8 cellular contexts compared by ENCODE assay signal in the genomic region with DNA sequence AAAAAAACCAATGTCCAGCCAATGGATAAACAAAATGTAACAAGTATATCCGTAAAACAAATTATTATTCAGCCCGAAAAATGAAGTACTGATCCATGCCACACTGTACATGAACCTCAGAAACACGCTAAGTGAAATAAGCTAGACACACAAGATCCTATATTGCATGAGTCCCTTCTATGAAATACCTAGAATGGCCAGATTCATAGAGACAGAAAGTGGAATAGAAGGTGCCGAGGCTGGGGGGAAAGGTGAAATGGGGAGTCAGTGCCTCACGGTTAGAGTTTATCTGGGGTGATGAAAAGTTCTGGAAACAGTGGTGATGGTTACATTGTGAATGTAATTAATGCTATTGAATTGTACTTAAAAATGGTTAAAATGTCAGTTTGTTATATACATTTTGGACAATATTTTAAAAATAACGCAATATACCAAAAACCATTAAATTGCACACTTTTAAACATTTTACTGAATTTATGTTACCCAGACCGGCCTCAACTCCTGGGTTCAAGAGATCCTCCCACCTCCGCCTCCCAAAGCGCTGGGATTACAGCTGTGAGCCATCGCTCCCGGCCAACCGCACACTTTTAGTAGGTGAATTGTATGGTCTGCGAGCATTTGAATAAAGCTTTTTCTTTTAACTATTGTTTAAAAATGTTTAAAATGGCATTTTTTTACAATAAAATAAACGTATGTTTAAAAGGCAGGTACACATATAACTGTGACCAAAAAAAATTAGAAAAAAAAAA. TPM values are rescaled to one million over a fixed set of nuclear protein-coding genes. Genes with fewer than 3 reads are reported as not detected.
DNase-seq lines count a peak whose midpoint lies in the region; ATAC-seq, FAIRE-seq and TF ChIP-seq lines count a peak whose summit lies in the region.

No MANE protein-coding gene starts in this region.

- H3K36me3 Mint-ChIP-seq in glutamatergic neuron (ENCODE audit: unreplicated experiment) = peaks cover 2% of the 10 kb centered on the region

- H3K27ac Mint-ChIP-seq in glutamatergic neuron (ENCODE audit: unreplicated experiment) = peak overlapping the region; percentile 88

- H3K4me1 Mint-ChIP-seq in glutamatergic neuron (ENCODE audit: low read depth, unreplicated experiment) = peaks cover 6% of the 10 kb centered on the region

- peaks cover 14% of the 10 kb centered on the region for H3K9me3 Mint-ChIP-seq in glutamatergic neuron (ENCODE audit: unreplicated experiment)

- H3K27me3 ChIP-seq in WERI-Rb-1 (ENCODE audit: insufficient read depth, low read depth, severe bottlenecking) = no peaks in the 10 kb centered on the region
- H3K27me3 ChIP-seq in smooth muscle cell (ENCODE audit: low read depth) = no peaks in the 10 kb centered on the region

- H3K36me3 ChIP-seq in WERI-Rb-1 = peaks cover 3% of the 10 kb centered on the region; the same call in 1 of the 2 replicates
- no peaks in the 10 kb centered on the region for H3K36me3 ChIP-seq in smooth muscle cell (ENCODE audit: low read depth)

- H3F3A ChIP-seq in smooth muscle cell (ENCODE audit: low read depth) = peaks cover 6% of the 10 kb centered on the region

- peak overlapping the region; percentile 96 for H3K4me3 Mint-ChIP-seq in glutamatergic neuron (ENCODE audit: unreplicated experiment)

- no peak for FAIRE-seq in RCC 7860 (lab: Jason Lieb, UNC)

- WGBS in smooth muscle cell (ENCODE audit: low lambda C conversion rate) = 7% methylated on average over 14 of the region's 14 CpGs

- no peaks in the 10 kb centered on the region for H3K9me3 ChIP-seq in WERI-Rb-1 (ENCODE audit: severe bottlenecking)
- no peaks in the 10 kb centered on the region for H3K9me3 ChIP-seq in smooth muscle cell (replicated peaks; ENCODE audit: low read depth)

- H3K4me3 ChIP-seq in AG10803 (ENCODE audit: low read length) (peak overlapping the region; percentile 94), WERI-Rb-1 (ENCODE audit: low read depth, low read length) (peak overlapping the region; percentile 90), smooth muscle cell (peak overlapping the region; percentile 77)

- H2AFZ ChIP-seq in smooth muscle cell (ENCODE audit: low read depth) = no peak overlapping the region

- peaks cover 4% of the 10 kb centered on the region for H3K27me3 Mint-ChIP-seq in glutamatergic neuron (ENCODE audit: unreplicated experiment)

- H3K9ac ChIP-seq in smooth muscle cell (ENCODE audit: low read depth) = peak overlapping the region; percentile 91

- peaks cover 6% of the 10 kb centered on the region for H3K4me1 ChIP-seq in smooth muscle cell (ENCODE audit: low read depth)

- H3K27ac ChIP-seq in WERI-Rb-1 (peak overlapping the region; percentile 41; the same call in 1 of the 2 replicates), smooth muscle cell (ENCODE audit: low read depth) (peak overlapping the region; percentile 97)

- H4K20me1 ChIP-seq in smooth muscle cell (ENCODE audit: low read depth) = peaks cover 45% of the 10 kb centered on the region

- peak overlapping the region; percentile 89 for H3K4me2 ChIP-seq in smooth muscle cell

- DNase-seq in AG10803 (ENCODE audit: low read depth) (peak; percentile 6), GM20000 (ENCODE audit: low spot score) (peak; percentile 12), WERI-Rb-1 (no peak), glutamatergic neuron (peak; percentile 32), smooth muscle cell (lab: John Stamatoyannopoulos, UW; ENCODE audit: unreplicated experiment) (no peak), RCC 7860 (ENCODE audit: low spot score) (no peak)
- DNase-seq in effector CD4-positive, alpha-beta T cell = no peak

- peaks cover 57% of the 10 kb centered on the region for H3K79me2 ChIP-seq in smooth muscle cell (ENCODE audit: low read depth)

- TF ChIP-seq CTCF in AG10803 (conservative IDR thresholded peaks at IDR 0.05; ENCODE audit: low read length) = no peak
- TF ChIP-seq CTCF in GM20000 (IDR thresholded peaks at IDR 0.05; ENCODE audit: extremely low read depth, missing control alignments) = no peak
- TF ChIP-seq CTCF in WERI-Rb-1 (IDR thresholded peaks at IDR 0.05; ENCODE audit: low read depth, low read length) = no peak
- TF ChIP-seq CTCF in glutamatergic neuron (IDR thresholded peaks at IDR 0.05; ENCODE audit: partially characterized antibody, unreplicated experiment) = no peak
- no peak for TF ChIP-seq CTCF in smooth muscle cell (IDR thresholded peaks at IDR 0.05; ENCODE audit: borderline replicate concordance, insufficient read depth, poor library complexity, severe bottlenecking)

- no peak for ATAC-seq in HG03159 (IDR thresholded peaks at IDR 0.05; ENCODE audit: unreplicated experiment)

RNA-seq across cellular contexts. Expression of a gene that starts 2.1 kb away (rescaled TPM):
- total RNA-seq in glutamatergic neuron (ENCODE audit: unreplicated experiment) = 24.4 TPM
- total RNA-seq in smooth muscle cell = 25.6 and 25.9 TPM in 2 replicates
- polyA plus RNA-seq in smooth muscle cell = 8.1 and 9.1 TPM in 2 replicates

RNA-seq across cellular contexts. Expression of a gene that starts 13.7 kb away (rescaled TPM):
- total RNA-seq in glutamatergic neuron (ENCODE audit: unreplicated experiment) = not detected
- total RNA-seq in smooth muscle cell = not detected in 2 replicates
- not detected in 2 replicates for polyA plus RNA-seq in smooth muscle cell

Comparison
In these comparisons a context has a peak if more than half of its experiments do, and no peak if none do; other contexts are left out.
1. DNase-seq: peak in AG10803 (single experiment), GM20000 (single experiment) and glutamatergic neuron (single experiment); none in WERI-Rb-1 (single experiment), smooth muscle cell (single experiment), RCC 7860 (single experiment) and effector CD4-positive, alpha-beta T cell (single experiment).
2. Peak in every context shown above with its lines, with median percentiles within 50 percentile points of each other: H3K4me3 ChIP-seq.